In genomic region chr7:98203261-98203963, GRCh38 we compare ENCODE assay signal across 13 cellular contexts. TPM values are rescaled to one million over a fixed set of nuclear protein-coding genes. Genes with fewer than 3 reads are reported as not detected.
A peak's percentile ranks its signal among the peaks of the same experiment; 100 is the strongest.
DNase-seq lines count a peak whose midpoint lies in the region; ATAC-seq and TF ChIP-seq lines count a peak whose summit lies in the region.
"Had no signal": no experiment of that assay in that cellular context is flagged by ENCODE, and none has a peak within 500 bp of the region (broad histone marks: within the 10 kb centered on the region; RNA-seq: fewer than 3 reads in every experiment).

No MANE protein-coding gene starts in this region.

- peak overlapping the region in 4 of 7 donors; percentile 65 to 88 (median 83) for H3K4me3 Mint-ChIP-seq in CD8-positive, alpha-beta memory T cell
- no peak overlapping the region for H3K4me3 Mint-ChIP-seq in nephron progenitor cell

- H3K36me3 ChIP-seq in CD8-positive, alpha-beta memory T cell (ENCODE audit: insufficient read depth, low read length) = peaks cover 23% of the 10 kb centered on the region

- H3K9me3 Mint-ChIP-seq in CD8-positive, alpha-beta memory T cell = peaks cover 0 to 6% (median 0%) of the 10 kb centered on the region in 5 donors
- peaks cover 13% of the 10 kb centered on the region for H3K9me3 Mint-ChIP-seq in nephron progenitor cell

- POLR2A ChIA-PET in CD8-positive, alpha-beta memory T cell (lab: Charles Lee) = interaction anchor here (1.1 to 1.5 kb wide), 3 partner anchors 9 to 47 kb away, joined by 3 to 5 read pairs (median 5); no protein-coding TSS in a partner anchor

- peak overlapping the region in 5 of 8 donors; percentile 17 to 72 (median 47) for H3K27ac Mint-ChIP-seq in CD8-positive, alpha-beta memory T cell
- no peak overlapping the region for H3K27ac Mint-ChIP-seq in nephron progenitor cell

- H3K36me3 Mint-ChIP-seq in CD8-positive, alpha-beta memory T cell = peaks cover 21 to 48% (median 21%) of the 10 kb centered on the region in 3 donors
- H3K36me3 Mint-ChIP-seq in nephron progenitor cell (ENCODE audit: low read depth) = peaks cover 70% of the 10 kb centered on the region

- no peaks in the 10 kb centered on the region for H3K27me3 ChIP-seq in CD8-positive, alpha-beta memory T cell (ENCODE audit: insufficient read depth, low read length, poor library complexity, severe bottlenecking)
- H3K27me3 ChIP-seq: sigmoid colon had no signal

- CTCF ChIA-PET in CD8-positive, alpha-beta memory T cell (lab: Charles Lee) = interaction anchor here (1.1 to 2.5 kb wide), 6 partner anchors 8 to 181 kb away, joined by 3 to 13 read pairs (median 6); partner anchors contain the start of gene BHLHA15

- peak in 1 of 5 donors; percentile 36 for DNase-seq in CD8-positive, alpha-beta memory T cell
- peak; percentile 38 for DNase-seq in activated T-cell treated with anti-CD3 and anti-CD28 coated beads, Interleukin-2, amount 50 U/mL, for 48 hours
- no peak for DNase-seq in nephron progenitor cell
- no peak for DNase-seq in NCI-H1436 treated with DMSO at 0.1 percent for 48 hours (lab: John Stamatoyannopoulos, UW)
- no peak for DNase-seq in activated gamma-delta T cell (lab: John Stamatoyannopoulos, UW)
- DNase-seq: Caco-2, dermis blood vessel endothelial cell, mesendoderm, NCI-H345, sigmoid colon had no signal

- TF ChIP-seq CTCF in nephron progenitor cell (IDR thresholded peaks at IDR 0.05) = no peak

- H3K4me1 ChIP-seq in CD8-positive, alpha-beta memory T cell (ENCODE audit: insufficient read depth, low read length) = peaks cover 50% of the 10 kb centered on the region
- H3K4me1 ChIP-seq: sigmoid colon had no signal

- H3K27me3 Mint-ChIP-seq in CD8-positive, alpha-beta memory T cell = no peaks in the 10 kb centered on the region
- peaks cover 3% of the 10 kb centered on the region for H3K27me3 Mint-ChIP-seq in nephron progenitor cell (ENCODE audit: low read depth, poor library complexity)

- no peak overlapping the region for H3K27ac ChIP-seq in CD8-positive, alpha-beta memory T cell (ENCODE audit: low read depth, low read length)
- H3K27ac ChIP-seq: sigmoid colon had no signal

- no peaks in the 10 kb centered on the region for H3K9me3 ChIP-seq in CD8-positive, alpha-beta memory T cell (ENCODE audit: low read length)
- H3K9me3 ChIP-seq: Caco-2, sigmoid colon had no signal

- no peak overlapping the region for H3K4me3 ChIP-seq in CD8-positive, alpha-beta memory T cell (ENCODE audit: low read length)
- H3K4me3 ChIP-seq: sigmoid colon had no signal

- peaks cover 36 to 61% (median 38%) of the 10 kb centered on the region in 3 donors for H3K4me1 Mint-ChIP-seq in CD8-positive, alpha-beta memory T cell
- H3K4me1 Mint-ChIP-seq in nephron progenitor cell = peaks cover 5% of the 10 kb centered on the region

- ATAC-seq in GM18868 (IDR thresholded peaks at IDR 0.05; ENCODE audit: unreplicated experiment) (peak; percentile 52), HG02840 (IDR thresholded peaks at IDR 0.05; ENCODE audit: low FRiP score, unreplicated experiment) (peak; percentile 39), GM19328 (IDR thresholded peaks at IDR 0.05; ENCODE audit: unreplicated experiment) (no peak)

RNA-seq across cellular contexts. Expression of gene BHLHA15, which starts 7.8 kb away (rescaled TPM):
- not detected for total RNA-seq in CD8-positive, alpha-beta memory T cell
- not detected for polyA plus RNA-seq in CD8-positive, alpha-beta memory T cell
- total RNA-seq: sigmoid colon had no signal

RNA-seq across cellular contexts. Expression of gene TECPR1, which starts 48.6 kb away (rescaled TPM):
- total RNA-seq in CD8-positive, alpha-beta memory T cell = 10 to 100 TPM; 33.7 to 34.2 TPM
- polyA plus RNA-seq in CD8-positive, alpha-beta memory T cell = 22.7 TPM

Comparison
In these comparisons a context has a peak if more than half of its experiments do, and no peak if none do; other contexts are left out.
1. DNase-seq: peak in activated T-cell treated with anti-CD3 and anti-CD28 coated beads, Interleukin-2, amount 50 U/mL, for 48 hours (2 of 2); none in nephron progenitor cell (single experiment), NCI-H1436 treated with DMSO at 0.1 percent for 48 hours (single experiment) and activated gamma-delta T cell (single experiment).